Comparison of ENCODE assay signal across 1 cellular context in the genomic region with DNA sequence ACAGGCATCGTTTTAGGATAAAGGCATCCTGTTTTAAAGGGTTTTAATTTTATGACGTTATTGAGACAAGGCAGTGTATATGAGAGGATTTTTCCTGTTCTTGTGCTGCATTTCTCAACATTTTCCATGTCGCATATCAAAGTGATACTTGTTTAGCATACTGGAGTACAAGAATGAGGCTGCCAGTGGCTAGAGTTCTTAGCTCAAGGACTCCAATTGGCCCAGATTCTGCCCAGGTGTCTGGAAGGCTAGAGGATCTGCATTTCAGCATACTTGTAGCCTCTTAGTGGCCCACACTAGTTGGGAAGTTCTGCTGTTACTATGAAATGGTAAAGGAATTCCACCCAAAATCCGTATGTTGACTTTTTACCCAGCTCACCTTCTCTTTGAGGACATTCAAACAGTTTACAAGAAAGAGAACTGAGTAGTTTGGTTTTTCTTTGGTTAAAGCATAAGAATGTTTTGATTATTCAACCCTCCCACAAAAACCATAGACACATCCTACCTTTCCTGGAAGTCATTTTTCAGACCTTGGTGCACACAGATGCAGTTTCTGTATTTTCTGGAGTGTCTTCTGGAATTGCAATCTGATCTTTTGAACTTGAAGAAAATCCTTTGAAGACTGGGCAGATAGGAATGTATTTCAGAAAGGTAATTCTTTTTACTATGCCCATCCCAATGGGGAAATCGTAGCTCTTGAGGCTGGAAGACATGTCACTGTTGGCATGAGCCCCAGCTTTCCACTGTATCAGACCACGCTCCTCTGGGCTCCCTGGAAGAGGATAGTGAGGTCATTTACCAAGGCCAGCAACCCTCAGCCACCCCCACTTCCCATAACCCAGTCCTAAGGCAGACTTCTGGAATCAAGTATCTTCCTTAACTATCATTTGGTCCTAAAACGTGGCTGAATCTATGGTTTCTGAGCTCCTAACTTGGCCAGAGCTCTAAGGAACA.
TF ChIP-seq lines count a peak whose summit lies in the region.

No MANE protein-coding gene starts in this region.

TF ChIP-seq in IMR-90, 13 proteins besides CTCF, POLR2A, EP300 and RAD21 (continued from another document):
- TF ChIP-seq BHLHE40 (IDR thresholded peaks at IDR 0.05; ENCODE audit: low read depth, low read length) (no peak), RCOR1 (IDR thresholded peaks at IDR 0.05; ENCODE audit: insufficient replicate concordance, low read length) (no peak), CEBPB (IDR thresholded peaks at IDR 0.05; ENCODE audit: low read depth, low read length) (no peak), MAFK (IDR thresholded peaks at IDR 0.05; ENCODE audit: low read depth, low read length) (no peak), NFE2L2 (IDR thresholded peaks at IDR 0.05; ENCODE audit: low read depth, low read length) (no peak), MXI1 (IDR thresholded peaks at IDR 0.05; ENCODE audit: borderline replicate concordance, low read depth, low read length) (no peak), RFX5 (IDR thresholded peaks at IDR 0.05; ENCODE audit: low read depth, low read length) (no peak), FOS (IDR thresholded peaks at IDR 0.05; ENCODE audit: low read depth, low read length) (no peak)
- TF ChIP-seq, protein P1, sequence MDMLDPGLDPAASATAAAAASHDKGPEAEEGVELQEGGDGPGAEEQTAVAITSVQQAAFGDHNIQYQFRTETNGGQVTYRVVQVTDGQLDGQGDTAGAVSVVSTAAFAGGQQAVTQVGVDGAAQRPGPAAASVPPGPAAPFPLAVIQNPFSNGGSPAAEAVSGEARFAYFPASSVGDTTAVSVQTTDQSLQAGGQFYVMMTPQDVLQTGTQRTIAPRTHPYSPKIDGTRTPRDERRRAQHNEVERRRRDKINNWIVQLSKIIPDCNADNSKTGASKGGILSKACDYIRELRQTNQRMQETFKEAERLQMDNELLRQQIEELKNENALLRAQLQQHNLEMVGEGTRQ (IDR thresholded peaks at IDR 0.05; ENCODE audit: low read depth, low read length) = no peak
